In genomic region chr5:74766887-74767578, GRCh38 we compare ENCODE assay signal across 1 cellular context.
A peak's percentile ranks its signal among the peaks of the same experiment; 100 is the strongest.
TF ChIP-seq lines count a peak whose summit lies in the region.

A gene with protein sequence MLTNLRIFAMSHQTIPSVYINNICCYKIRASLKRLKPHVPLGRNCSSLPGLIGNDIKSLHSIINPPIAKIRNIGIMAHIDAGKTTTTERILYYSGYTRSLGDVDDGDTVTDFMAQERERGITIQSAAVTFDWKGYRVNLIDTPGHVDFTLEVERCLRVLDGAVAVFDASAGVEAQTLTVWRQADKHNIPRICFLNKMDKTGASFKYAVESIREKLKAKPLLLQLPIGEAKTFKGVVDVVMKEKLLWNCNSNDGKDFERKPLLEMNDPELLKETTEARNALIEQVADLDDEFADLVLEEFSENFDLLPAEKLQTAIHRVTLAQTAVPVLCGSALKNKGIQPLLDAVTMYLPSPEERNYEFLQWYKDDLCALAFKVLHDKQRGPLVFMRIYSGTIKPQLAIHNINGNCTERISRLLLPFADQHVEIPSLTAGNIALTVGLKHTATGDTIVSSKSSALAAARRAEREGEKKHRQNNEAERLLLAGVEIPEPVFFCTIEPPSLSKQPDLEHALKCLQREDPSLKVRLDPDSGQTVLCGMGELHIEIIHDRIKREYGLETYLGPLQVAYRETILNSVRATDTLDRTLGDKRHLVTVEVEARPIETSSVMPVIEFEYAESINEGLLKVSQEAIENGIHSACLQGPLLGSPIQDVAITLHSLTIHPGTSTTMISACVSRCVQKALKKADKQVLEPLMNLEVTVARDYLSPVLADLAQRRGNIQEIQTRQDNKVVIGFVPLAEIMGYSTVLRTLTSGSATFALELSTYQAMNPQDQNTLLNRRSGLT (minus strand): TSS chr5:74767117. CDS start chr5:74763742, 3,375 bp downstream.
TSS of gene NSA2 (plus strand) at chr5:74767249. CDS start at chr5:74767361, 112 bp downstream.

TF ChIP-seq in GM12878, 131 proteins besides CTCF, POLR2A, EP300 and RAD21 (continued from another document and continues in another):
- TF ChIP-seq, protein P1, sequence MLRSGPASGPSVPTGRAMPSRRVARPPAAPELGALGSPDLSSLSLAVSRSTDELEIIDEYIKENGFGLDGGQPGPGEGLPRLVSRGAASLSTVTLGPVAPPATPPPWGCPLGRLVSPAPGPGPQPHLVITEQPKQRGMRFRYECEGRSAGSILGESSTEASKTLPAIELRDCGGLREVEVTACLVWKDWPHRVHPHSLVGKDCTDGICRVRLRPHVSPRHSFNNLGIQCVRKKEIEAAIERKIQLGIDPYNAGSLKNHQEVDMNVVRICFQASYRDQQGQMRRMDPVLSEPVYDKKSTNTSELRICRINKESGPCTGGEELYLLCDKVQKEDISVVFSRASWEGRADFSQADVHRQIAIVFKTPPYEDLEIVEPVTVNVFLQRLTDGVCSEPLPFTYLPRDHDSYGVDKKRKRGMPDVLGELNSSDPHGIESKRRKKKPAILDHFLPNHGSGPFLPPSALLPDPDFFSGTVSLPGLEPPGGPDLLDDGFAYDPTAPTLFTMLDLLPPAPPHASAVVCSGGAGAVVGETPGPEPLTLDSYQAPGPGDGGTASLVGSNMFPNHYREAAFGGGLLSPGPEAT (IDR thresholded peaks at IDR 0.05; ENCODE audit: low read depth): peak; percentile 98
- TF ChIP-seq SIN3A (IDR thresholded peaks at IDR 0.05; ENCODE audit: low read depth, low read length) (peak; percentile 78), NR2C1 (IDR thresholded peaks at IDR 0.05) (peak; percentile 74), IKZF1 (conservative IDR thresholded peaks at IDR 0.05) (peak; percentile 89), BRCA1 (IDR thresholded peaks at IDR 0.05; ENCODE audit: low read depth, low read length) (no peak), ZZZ3 (IDR thresholded peaks at IDR 0.05; ENCODE audit: control insufficient read depth, insufficient read length, low read depth) (peak; percentile 84), EGR1 (IDR thresholded peaks at IDR 0.05; ENCODE audit: borderline replicate concordance in 1 of 2, low read depth in 2 of 2, low read length in 2 of 2) (peak; percentile 83 to 86), WRNIP1 (IDR thresholded peaks at IDR 0.05; ENCODE audit: borderline replicate concordance, low read depth, low read length) (peak; percentile 99), NFYA (IDR thresholded peaks at IDR 0.05; ENCODE audit: borderline replicate concordance, low read depth, low read length) (no peak), GATAD2B (conservative IDR thresholded peaks at IDR 0.05; ENCODE audit: low read depth) (peak; percentile 20; the same call in 1 of the 2 replicates), BCLAF1 (IDR thresholded peaks at IDR 0.05) (no peak), CREM (IDR thresholded peaks at IDR 0.05; ENCODE audit: low read depth) (peak; percentile 86), STAT1 (conservative IDR thresholded peaks at IDR 0.05) (peak; percentile 76), ATF3 (IDR thresholded peaks at IDR 0.05; ENCODE audit: borderline replicate concordance, extremely low read depth, low read depth, low read length) (no peak), TCF7 (IDR thresholded peaks at IDR 0.05; ENCODE audit: borderline replicate concordance) (peak; percentile 89), RCOR1 (conservative IDR thresholded peaks at IDR 0.05; ENCODE audit: low read depth, low read length) (0 out of 2 replicates have a peak, but pooled peaks have one; percentile 62), ESRRA (IDR thresholded peaks at IDR 0.05; ENCODE audit: low read length) (peak; percentile 77), SUZ12 (IDR thresholded peaks at IDR 0.05; ENCODE audit: unreplicated experiment) (no peak), SMAD1 (IDR thresholded peaks at IDR 0.05; ENCODE audit: low read depth, partially characterized antibody) (no peak), SREBF1 (IDR thresholded peaks at IDR 0.05; ENCODE audit: low read length) (0 out of 2 replicates have a peak, but pooled peaks have one; percentile 62), BACH1 (IDR thresholded peaks at IDR 0.05; ENCODE audit: borderline replicate concordance) (no peak), HDGF (IDR thresholded peaks at IDR 0.05) (no peak), CBFB (IDR thresholded peaks at IDR 0.05; ENCODE audit: low read depth) (peak; percentile 77), CHD4 (IDR thresholded peaks at IDR 0.05) (no peak), ZNF687 (IDR thresholded peaks at IDR 0.05) (no peak), ATF7 (IDR thresholded peaks at IDR 0.05; ENCODE audit: low read depth) (peak; percentile 57), RELA (IDR thresholded peaks at IDR 0.05; ENCODE audit: borderline replicate concordance, partially characterized antibody) (no peak), RUNX3 (IDR thresholded peaks at IDR 0.05; ENCODE audit: low read length) (peak; percentile 79)
- TF ChIP-seq, protein P2, sequence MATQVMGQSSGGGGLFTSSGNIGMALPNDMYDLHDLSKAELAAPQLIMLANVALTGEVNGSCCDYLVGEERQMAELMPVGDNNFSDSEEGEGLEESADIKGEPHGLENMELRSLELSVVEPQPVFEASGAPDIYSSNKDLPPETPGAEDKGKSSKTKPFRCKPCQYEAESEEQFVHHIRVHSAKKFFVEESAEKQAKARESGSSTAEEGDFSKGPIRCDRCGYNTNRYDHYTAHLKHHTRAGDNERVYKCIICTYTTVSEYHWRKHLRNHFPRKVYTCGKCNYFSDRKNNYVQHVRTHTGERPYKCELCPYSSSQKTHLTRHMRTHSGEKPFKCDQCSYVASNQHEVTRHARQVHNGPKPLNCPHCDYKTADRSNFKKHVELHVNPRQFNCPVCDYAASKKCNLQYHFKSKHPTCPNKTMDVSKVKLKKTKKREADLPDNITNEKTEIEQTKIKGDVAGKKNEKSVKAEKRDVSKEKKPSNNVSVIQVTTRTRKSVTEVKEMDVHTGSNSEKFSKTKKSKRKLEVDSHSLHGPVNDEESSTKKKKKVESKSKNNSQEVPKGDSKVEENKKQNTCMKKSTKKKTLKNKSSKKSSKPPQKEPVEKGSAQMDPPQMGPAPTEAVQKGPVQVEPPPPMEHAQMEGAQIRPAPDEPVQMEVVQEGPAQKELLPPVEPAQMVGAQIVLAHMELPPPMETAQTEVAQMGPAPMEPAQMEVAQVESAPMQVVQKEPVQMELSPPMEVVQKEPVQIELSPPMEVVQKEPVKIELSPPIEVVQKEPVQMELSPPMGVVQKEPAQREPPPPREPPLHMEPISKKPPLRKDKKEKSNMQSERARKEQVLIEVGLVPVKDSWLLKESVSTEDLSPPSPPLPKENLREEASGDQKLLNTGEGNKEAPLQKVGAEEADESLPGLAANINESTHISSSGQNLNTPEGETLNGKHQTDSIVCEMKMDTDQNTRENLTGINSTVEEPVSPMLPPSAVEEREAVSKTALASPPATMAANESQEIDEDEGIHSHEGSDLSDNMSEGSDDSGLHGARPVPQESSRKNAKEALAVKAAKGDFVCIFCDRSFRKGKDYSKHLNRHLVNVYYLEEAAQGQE (IDR thresholded peaks at IDR 0.05; ENCODE audit: low read depth, low read length): no peak
- TF ChIP-seq, protein P3, sequence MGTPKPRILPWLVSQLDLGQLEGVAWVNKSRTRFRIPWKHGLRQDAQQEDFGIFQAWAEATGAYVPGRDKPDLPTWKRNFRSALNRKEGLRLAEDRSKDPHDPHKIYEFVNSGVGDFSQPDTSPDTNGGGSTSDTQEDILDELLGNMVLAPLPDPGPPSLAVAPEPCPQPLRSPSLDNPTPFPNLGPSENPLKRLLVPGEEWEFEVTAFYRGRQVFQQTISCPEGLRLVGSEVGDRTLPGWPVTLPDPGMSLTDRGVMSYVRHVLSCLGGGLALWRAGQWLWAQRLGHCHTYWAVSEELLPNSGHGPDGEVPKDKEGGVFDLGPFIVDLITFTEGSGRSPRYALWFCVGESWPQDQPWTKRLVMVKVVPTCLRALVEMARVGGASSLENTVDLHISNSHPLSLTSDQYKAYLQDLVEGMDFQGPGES (IDR thresholded peaks at IDR 0.05): no peak
- TF ChIP-seq, protein P4, sequence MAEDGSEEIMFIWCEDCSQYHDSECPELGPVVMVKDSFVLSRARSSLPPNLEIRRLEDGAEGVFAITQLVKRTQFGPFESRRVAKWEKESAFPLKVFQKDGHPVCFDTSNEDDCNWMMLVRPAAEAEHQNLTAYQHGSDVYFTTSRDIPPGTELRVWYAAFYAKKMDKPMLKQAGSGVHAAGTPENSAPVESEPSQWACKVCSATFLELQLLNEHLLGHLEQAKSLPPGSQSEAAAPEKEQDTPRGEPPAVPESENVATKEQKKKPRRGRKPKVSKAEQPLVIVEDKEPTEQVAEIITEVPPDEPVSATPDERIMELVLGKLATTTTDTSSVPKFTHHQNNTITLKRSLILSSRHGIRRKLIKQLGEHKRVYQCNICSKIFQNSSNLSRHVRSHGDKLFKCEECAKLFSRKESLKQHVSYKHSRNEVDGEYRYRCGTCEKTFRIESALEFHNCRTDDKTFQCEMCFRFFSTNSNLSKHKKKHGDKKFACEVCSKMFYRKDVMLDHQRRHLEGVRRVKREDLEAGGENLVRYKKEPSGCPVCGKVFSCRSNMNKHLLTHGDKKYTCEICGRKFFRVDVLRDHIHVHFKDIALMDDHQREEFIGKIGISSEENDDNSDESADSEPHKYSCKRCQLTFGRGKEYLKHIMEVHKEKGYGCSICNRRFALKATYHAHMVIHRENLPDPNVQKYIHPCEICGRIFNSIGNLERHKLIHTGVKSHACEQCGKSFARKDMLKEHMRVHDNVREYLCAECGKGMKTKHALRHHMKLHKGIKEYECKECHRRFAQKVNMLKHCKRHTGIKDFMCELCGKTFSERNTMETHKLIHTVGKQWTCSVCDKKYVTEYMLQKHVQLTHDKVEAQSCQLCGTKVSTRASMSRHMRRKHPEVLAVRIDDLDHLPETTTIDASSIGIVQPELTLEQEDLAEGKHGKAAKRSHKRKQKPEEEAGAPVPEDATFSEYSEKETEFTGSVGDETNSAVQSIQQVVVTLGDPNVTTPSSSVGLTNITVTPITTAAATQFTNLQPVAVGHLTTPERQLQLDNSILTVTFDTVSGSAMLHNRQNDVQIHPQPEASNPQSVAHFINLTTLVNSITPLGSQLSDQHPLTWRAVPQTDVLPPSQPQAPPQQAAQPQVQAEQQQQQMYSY (CRISPR knock-in tag; IDR thresholded peaks at IDR 0.05): no peak
